ENCODE assay signal across 18 cellular contexts in the genomic region with DNA sequence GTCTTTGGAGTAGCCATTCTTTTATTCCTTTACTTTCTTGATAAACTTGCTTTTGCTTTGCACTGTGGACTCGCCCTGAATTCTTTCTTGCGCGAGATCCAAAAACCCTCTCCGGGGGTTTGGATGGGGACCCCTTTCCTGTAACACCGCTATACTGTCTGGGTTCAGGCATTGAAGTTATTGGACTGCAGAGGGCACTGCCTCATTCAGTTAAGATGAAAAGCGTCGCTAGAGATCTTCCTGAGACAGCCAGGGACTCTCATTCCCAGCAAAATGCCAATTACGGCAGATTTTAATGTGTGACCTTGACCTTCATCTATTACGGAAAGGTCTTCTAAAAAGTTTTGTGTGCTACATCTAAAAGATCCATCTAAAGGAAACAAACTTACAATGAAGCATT. TPM values are rescaled to one million over a fixed set of nuclear protein-coding genes. Genes with fewer than 3 reads are reported as not detected.
DNase-seq lines count a peak whose midpoint lies in the region; ATAC-seq and TF ChIP-seq lines count a peak whose summit lies in the region.
"Had no signal": no experiment of that assay in that cellular context is flagged by ENCODE, and none has a peak within 500 bp of the region (broad histone marks: within the 10 kb centered on the region; RNA-seq: fewer than 3 reads in every experiment).

No MANE protein-coding gene starts in this region.

- H3K27ac ChIP-seq in mesendoderm (ENCODE audit: low read depth, low read length) (no peak overlapping the region), mesenchymal stem cell (ENCODE audit: low read length, poor library complexity, severe bottlenecking) (no peak overlapping the region)
- no peak overlapping the region for H3K27ac ChIP-seq in CD4-positive, alpha-beta T cell (ENCODE audit: low read depth, low read length)
- H3K27ac ChIP-seq: BLaER1, KMS-11, neutrophil had no signal

- TF ChIP-seq CTCF in BE2C (IDR thresholded peaks at IDR 0.05; ENCODE audit: low read depth, low read length) (peak; percentile 20; the same call in 1 of the 2 replicates), HFFc6 (IDR thresholded peaks at IDR 0.05) (peak; percentile 31; the same call in 1 of the 2 replicates), astrocyte of the spinal cord (IDR thresholded peaks at IDR 0.05; ENCODE audit: low read depth, low read length) (peak; percentile 18)
- no peak for TF ChIP-seq CTCF in CD4-positive, alpha-beta T cell (IDR thresholded peaks at IDR 0.05)

- POLR2A ChIA-PET in CD4-positive, alpha-beta T cell (lab: Charles Lee), result no interaction called here

- no CpG with 5 or more reads among the region's 9 CpGs for WGBS in mesendoderm (ENCODE audit: extremely low coverage, insufficient coverage, low lambda C conversion rate)
- WGBS in mesenchymal stem cell, result 94% methylated on average over 8 of the region's 9 CpGs

- no peak overlapping the region for H2BK15ac ChIP-seq in mesendoderm (replicated peaks; ENCODE audit: low read depth)
- H2BK15ac ChIP-seq in mesenchymal stem cell (ENCODE audit: low read depth, poor library complexity, severe bottlenecking), result no peak overlapping the region

- no peak overlapping the region for H3K18ac ChIP-seq in mesendoderm (ENCODE audit: low read length)
- H3K18ac ChIP-seq in mesenchymal stem cell (ENCODE audit: low read depth in 1 of 2, low read length in 2 of 2), result no peak overlapping the region

- H3K56ac ChIP-seq in mesendoderm (ENCODE audit: low read length), result peak overlapping the region; percentile 37

- no peak overlapping the region for H2AK5ac ChIP-seq in mesendoderm (ENCODE audit: low read length)
- no peak overlapping the region for H2AK5ac ChIP-seq in mesenchymal stem cell (ENCODE audit: low read length, severe bottlenecking)

- H3K14ac ChIP-seq in mesenchymal stem cell (ENCODE audit: low read length in 2 of 2), result no peak overlapping the region

- no peak overlapping the region for H3K4me3 Mint-ChIP-seq in HFFc6
- H3K4me3 Mint-ChIP-seq in CD4-positive, alpha-beta T cell, result no peak overlapping the region
- H3K4me3 Mint-ChIP-seq: activated B cell treated with CpG ODN at 0.5 μM for 24 hours; stimulated activated naive B cell treated with anti-CD40 and anti-IgM and Interleukin-4, amounts not matched to agents 10 μg/mL and 1 μg/mL and 100 μg/mL, for 72 hours had no signal

- H3K4me3 ChIP-seq in BE2C (ENCODE audit: low read depth, low read length) (no peak overlapping the region), astrocyte of the spinal cord (ENCODE audit: low read depth, low read length) (no peak overlapping the region), mesendoderm (ENCODE audit: low read length) (no peak overlapping the region), mesenchymal stem cell (ENCODE audit: insufficient read depth in 1 of 2, low read depth in 1 of 2, low read length in 2 of 2) (no peak overlapping the region)
- H3K4me3 ChIP-seq: BLaER1, HAP-1 had no signal

- H3K4me1 ChIP-seq in BE2C (no peaks in the 10 kb centered on the region), mesendoderm (ENCODE audit: control insufficient read depth, low read depth, low read length) (peaks cover 5% of the 10 kb centered on the region), mesenchymal stem cell (ENCODE audit: control insufficient read depth, insufficient read depth, low read depth, low read length) (peaks cover 4% of the 10 kb centered on the region)
- H3K4me1 ChIP-seq: HAP-1 had no signal

- H3K79me2 ChIP-seq in mesendoderm (ENCODE audit: control insufficient read depth, insufficient read depth, low read length), result no peaks in the 10 kb centered on the region

- no peak overlapping the region for H3K4ac ChIP-seq in mesendoderm (ENCODE audit: low read depth, low read length)
- no peak overlapping the region for H3K4ac ChIP-seq in mesenchymal stem cell (ENCODE audit: low read depth in 1 of 2, low read length in 2 of 2)

- H3K9me3 Mint-ChIP-seq in HFFc6, result no peaks in the 10 kb centered on the region
- no peaks in the 10 kb centered on the region for H3K9me3 Mint-ChIP-seq in CD4-positive, alpha-beta T cell
- H3K9me3 Mint-ChIP-seq: activated B cell treated with CpG ODN at 0.5 μM for 24 hours; stimulated activated naive B cell treated with anti-CD40 and anti-IgM and Interleukin-4, amounts not matched to agents 10 μg/mL and 1 μg/mL and 100 μg/mL, for 72 hours had no signal

- DNase-seq in BE2C, result no peak
- DNase-seq in HFFc6, result no peak
- no peak for DNase-seq in astrocyte of the spinal cord (ENCODE audit: low read depth, low spot score)
- DNase-seq in mesendoderm, result peak; percentile 42
- DNase-seq in mesenchymal stem cell, result no peak
- no peak for DNase-seq in kidney glomerular epithelial cell (lab: John Stamatoyannopoulos, UW)
- no peak for DNase-seq in CD4-positive, alpha-beta T cell
- DNase-seq: activated B cell treated with CpG ODN at 0.5 μM for 24 hours; activated gamma-delta T cell treated with Interleukin-2 at 50 U/mL for 16 hours; effector CD4-positive, alpha-beta T cell; NCI-H1436 treated with DMSO at 0.1 percent for 48 hours; stimulated activated naive B cell treated with anti-CD40 and anti-IgM and Interleukin-4, amounts not matched to agents 10 μg/mL and 1 μg/mL and 100 μg/mL, for 72 hours had no signal

- H2BK5ac ChIP-seq in mesendoderm (ENCODE audit: low read length) (no peak overlapping the region), mesenchymal stem cell (ENCODE audit: low read depth, low read length, poor library complexity, severe bottlenecking) (no peak overlapping the region)

- H3K4me2 ChIP-seq in mesendoderm (ENCODE audit: low read length) (no peak overlapping the region), mesenchymal stem cell (ENCODE audit: low read length, poor library complexity, severe bottlenecking) (no peak overlapping the region)
- H3K4me2 ChIP-seq: BLaER1, KMS-11 had no signal

- H4K91ac ChIP-seq in mesenchymal stem cell (ENCODE audit: low read length), result no peak overlapping the region

- H3K9me3 ChIP-seq in BE2C, result no peaks in the 10 kb centered on the region
- H3K9me3 ChIP-seq in mesenchymal stem cell (ENCODE audit: control insufficient read depth, low read length), result no peaks in the 10 kb centered on the region
- H3K9me3 ChIP-seq in CD4-positive, alpha-beta T cell (ENCODE audit: control insufficient read depth, low read length), result no peaks in the 10 kb centered on the region
- H3K9me3 ChIP-seq: ascending aorta, HAP-1, neutrophil had no signal

- H2AFZ ChIP-seq in mesenchymal stem cell (ENCODE audit: low read depth, low read length), result no peak overlapping the region

- no peak overlapping the region for H2BK12ac ChIP-seq in mesenchymal stem cell (ENCODE audit: low read length in 2 of 2)

- H3K23ac ChIP-seq in mesendoderm (ENCODE audit: low read length) (no peak overlapping the region), mesenchymal stem cell (ENCODE audit: low read length in 2 of 2) (no peak overlapping the region)

- H4K8ac ChIP-seq in mesendoderm (ENCODE audit: low read depth, low read length) (peak overlapping the region; percentile 69), mesenchymal stem cell (ENCODE audit: low read length) (no peak overlapping the region)

- in situ Hi-C loops in astrocyte of the spinal cord (cut with HindIII; ENCODE audit: low sequenced_read_pairs), result no loop called here

- no peak overlapping the region for H3K9ac ChIP-seq in mesendoderm (ENCODE audit: low read length)
- no peak overlapping the region for H3K9ac ChIP-seq in mesenchymal stem cell (ENCODE audit: low read length)
- H3K9ac ChIP-seq: BLaER1, KMS-11 had no signal

- H3K79me1 ChIP-seq in mesendoderm (ENCODE audit: low read length) (no peaks in the 10 kb centered on the region), mesenchymal stem cell (replicated peaks; ENCODE audit: low read length, poor library complexity, severe bottlenecking) (no peaks in the 10 kb centered on the region)

- peaks cover 6% of the 10 kb centered on the region for H3K27me3 Mint-ChIP-seq in HFFc6 (ENCODE audit: insufficient read depth)
- no peaks in the 10 kb centered on the region for H3K27me3 Mint-ChIP-seq in CD4-positive, alpha-beta T cell
- H3K27me3 Mint-ChIP-seq: stimulated activated naive B cell treated with anti-CD40 and anti-IgM and Interleukin-4, amounts not matched to agents 10 μg/mL and 1 μg/mL and 100 μg/mL, for 72 hours had no signal

- no peak overlapping the region for H4K5ac ChIP-seq in mesendoderm (ENCODE audit: low read length)

- no peak overlapping the region for H3K27ac Mint-ChIP-seq in HFFc6
- H3K27ac Mint-ChIP-seq in CD4-positive, alpha-beta T cell, result no peak overlapping the region
- H3K27ac Mint-ChIP-seq: activated B cell treated with CpG ODN at 0.5 μM for 24 hours; stimulated activated naive B cell treated with anti-CD40 and anti-IgM and Interleukin-4, amounts not matched to agents 10 μg/mL and 1 μg/mL and 100 μg/mL, for 72 hours had no signal

- no peaks in the 10 kb centered on the region for H3K27me3 ChIP-seq in BE2C
- no peaks in the 10 kb centered on the region for H3K27me3 ChIP-seq in mesendoderm (ENCODE audit: insufficient read depth, low read length, poor library complexity)
- no peaks in the 10 kb centered on the region for H3K27me3 ChIP-seq in mesenchymal stem cell (ENCODE audit: control insufficient read depth in 1 of 2, insufficient read depth in 1 of 2, low read length in 2 of 2)
- no peaks in the 10 kb centered on the region for H3K27me3 ChIP-seq in CD4-positive, alpha-beta T cell (ENCODE audit: control insufficient read depth, insufficient read depth, low read length)
- H3K27me3 ChIP-seq: ascending aorta, BLaER1, neutrophil had no signal

- H3K36me3 ChIP-seq in BE2C, result no peaks in the 10 kb centered on the region
- no peaks in the 10 kb centered on the region for H3K36me3 ChIP-seq in mesendoderm (ENCODE audit: control insufficient read depth, insufficient read depth, low read length)
- H3K36me3 ChIP-seq in mesenchymal stem cell (ENCODE audit: control insufficient read depth in 1 of 2, insufficient read depth in 2 of 2, low read depth in 1 of 2, low read length in 2 of 2), result no peaks in the 10 kb centered on the region
- H3K36me3 ChIP-seq: ascending aorta, BLaER1, HAP-1, neutrophil had no signal

- peaks cover 44% of the 10 kb centered on the region for H3K4me1 Mint-ChIP-seq in HFFc6 (ENCODE audit: low read depth)
- peaks cover 9% of the 10 kb centered on the region for H3K4me1 Mint-ChIP-seq in CD4-positive, alpha-beta T cell (ENCODE audit: low read depth)

- H2BK120ac ChIP-seq in mesendoderm (ENCODE audit: low read depth, low read length) (no peak overlapping the region), mesenchymal stem cell (ENCODE audit: low read depth, low read length) (no peak overlapping the region)

- ATAC-seq in HG02678 (IDR thresholded peaks at IDR 0.05; ENCODE audit: unreplicated experiment), result no peak
- ATAC-seq in CD4-positive, alpha-beta T cell (ENCODE audit: poor library complexity), result no peak
- ATAC-seq: stimulated activated naive B cell treated with anti-CD40 and anti-IgM and Interleukin-4, amounts not matched to agents 10 μg/mL and 1 μg/mL and 100 μg/mL, for 72 hours had no signal

- intact Hi-C loops in CD4-positive, alpha-beta T cell (cut with DNase I, micrococcal nuclease), result loop anchor here in 1 of 2 experiments (2.0 to 10.0 kb wide), 2 partner anchors 136 to 180 kb away; a partner anchor contains a TSS

- H3K36me3 Mint-ChIP-seq in HFFc6 (ENCODE audit: low read depth), result no peaks in the 10 kb centered on the region
- H3K36me3 Mint-ChIP-seq in CD4-positive, alpha-beta T cell (ENCODE audit: low read depth), result no peaks in the 10 kb centered on the region
- H3K36me3 Mint-ChIP-seq: stimulated activated naive B cell treated with anti-CD40 and anti-IgM and Interleukin-4, amounts not matched to agents 10 μg/mL and 1 μg/mL and 100 μg/mL, for 72 hours had no signal

- CTCF ChIA-PET in CD4-positive, alpha-beta T cell (lab: Charles Lee), result interaction anchor here (1.0 kb wide), 1 partner anchor 210 kb away, joined by 3 read pairs; no protein-coding TSS in a partner anchor

RNA-seq across cellular contexts. Expression of a gene that starts 17.3 kb away (rescaled TPM):
- polyA plus RNA-seq in BE2C (2012; ENCODE audit: insufficient read depth, insufficient read length, low read depth), result 9.4 TPM
- total RNA-seq in HFFc6 (2021; fragmentation: NEBNext Ultra II Directional; extraction: Animal tissue kit (Norgen Biotek cat#: 25700)), result 10 to 100 TPM in 1 of 6 experiments, 1 to 10 TPM in 5; 8.5 to 10.7 (median 9.0) TPM
- polyA plus RNA-seq in mesendoderm (2013, experiment 1 of 2), result 56.3 TPM
- polyA plus RNA-seq in mesendoderm (2013, experiment 2 of 2), result 55.5 TPM
- 18.9 TPM for polyA plus RNA-seq in mesenchymal stem cell (2013, experiment 1 of 2)
- 18.6 TPM for polyA plus RNA-seq in mesenchymal stem cell (2013, experiment 2 of 2)
- total RNA-seq in CD4-positive, alpha-beta T cell, result 10 to 100 TPM; 14.8 to 15.2 TPM

RNA-seq across cellular contexts. Expression of a gene that starts 17.9 kb away (rescaled TPM):
- polyA plus RNA-seq in BE2C (2012; ENCODE audit: insufficient read depth, insufficient read length, low read depth), result not detected
- total RNA-seq in HFFc6 (2021; fragmentation: NEBNext Ultra II Directional; extraction: Animal tissue kit (Norgen Biotek cat#: 25700)), result 100 to 1,000 TPM in 4 of 6 experiments, 10 to 100 TPM in 2; 42.1 to 194 (median 167) TPM
- 1.2 TPM for polyA plus RNA-seq in mesendoderm (2013, experiment 1 of 2)
- 1.3 TPM for polyA plus RNA-seq in mesendoderm (2013, experiment 2 of 2)
- 0.12 TPM for polyA plus RNA-seq in mesenchymal stem cell (2013, experiment 1 of 2)
- not detected for polyA plus RNA-seq in mesenchymal stem cell (2013, experiment 2 of 2)
- not detected for total RNA-seq in CD4-positive, alpha-beta T cell

Comparison
In these comparisons a context has a peak if more than half of its experiments do, and no peak if none do; other contexts are left out.
1. RNA of a gene that starts 17.9 kb away (total RNA-seq): 42.1 to 194 TPM in HFFc6; not detected in CD4-positive, alpha-beta T cell; every median in the first group is over 10 times any median in the second.